ENCODE assay signal across 11 cellular contexts in genomic region chr17:55283256-55283965, GRCh38. TPM values are rescaled to one million over a fixed set of nuclear protein-coding genes. Genes with fewer than 3 reads are reported as not detected.
A peak's percentile ranks its signal among the peaks of the same experiment; 100 is the strongest.
DNase-seq lines count a peak whose midpoint lies in the region; ATAC-seq and TF ChIP-seq lines count a peak whose summit lies in the region.
"Had no signal": no experiment of that assay in that cellular context is flagged by ENCODE, and none has a peak within 500 bp of the region (broad histone marks: within the 10 kb centered on the region; RNA-seq: fewer than 3 reads in every experiment).

No MANE protein-coding gene starts in this region.

- TF ChIP-seq CTCF in ascending aorta (IDR thresholded peaks at IDR 0.05) (no peak), fibroblast of mammary gland (conservative IDR thresholded peaks at IDR 0.05; ENCODE audit: control insufficient read depth, insufficient read depth, low read depth, low read length) (no peak), ovary (IDR thresholded peaks at IDR 0.05) (no peak), upper lobe of left lung (IDR thresholded peaks at IDR 0.05) (no peak), GM10266 (IDR thresholded peaks at IDR 0.05; ENCODE audit: control insufficient read depth, insufficient read depth, low read depth, missing control alignments) (no peak)

- intact Hi-C loops in ascending aorta (cut with DNase I), result loop anchor here (5.0 to 10.0 kb wide), 2 partner anchors 441 to 1974 kb away; partner anchors contain the start of genes MSI2 and TMEM100
- intact Hi-C loops in ovary (cut with DNase I), result no loop called here
- intact Hi-C loops in head of caudate nucleus (cut with DNase I), result no loop called here

- no peaks in the 10 kb centered on the region for H3K9me3 ChIP-seq in ascending aorta
- H3K9me3 ChIP-seq in ovary, result no peaks in the 10 kb centered on the region
- no peaks in the 10 kb centered on the region for H3K9me3 ChIP-seq in upper lobe of left lung
- H3K9me3 ChIP-seq: SK-N-SH had no signal

- H3K36me3 ChIP-seq in ascending aorta (no peaks in the 10 kb centered on the region), ovary (no peaks in the 10 kb centered on the region), upper lobe of left lung (no peaks in the 10 kb centered on the region)

- TF ChIP-seq POLR2A in ovary (IDR thresholded peaks at IDR 0.05) (no peak), upper lobe of left lung (IDR thresholded peaks at IDR 0.05) (no peak)

- no peaks in the 10 kb centered on the region for H3K27me3 ChIP-seq in ascending aorta
- no peaks in the 10 kb centered on the region for H3K27me3 ChIP-seq in ovary
- H3K27me3 ChIP-seq in upper lobe of left lung, result no peaks in the 10 kb centered on the region

- peaks cover 31 to 58% of the 10 kb centered on the region in 2 donors for H3K4me1 ChIP-seq in ascending aorta
- peaks cover 42% of the 10 kb centered on the region for H3K4me1 ChIP-seq in ovary (ENCODE audit: insufficient read depth)
- H3K4me1 ChIP-seq in upper lobe of left lung, result peaks cover 32 to 56% (median 46%) of the 10 kb centered on the region in 4 donors

- no peak for DNase-seq in ascending aorta (ENCODE audit: low spot score in 2 of 2)
- peak; percentile 22 for DNase-seq in fibroblast of mammary gland (ENCODE audit: low read depth)
- no peak for DNase-seq in ovary
- no peak for DNase-seq in upper lobe of left lung
- DNase-seq in T-helper 2 cell, result no peak
- DNase-seq in GM10266 (ENCODE audit: extremely low spot score), result no peak
- DNase-seq in head of caudate nucleus, result no peak
- DNase-seq: activated CD4-positive, alpha-beta memory T cell treated with anti-CD3 and anti-CD28 coated beads for 36 hours; glutamatergic neuron; SK-N-SH had no signal

- H3K4me3 ChIP-seq in ascending aorta (no peak overlapping the region), fibroblast of mammary gland (ENCODE audit: control insufficient read depth, low read depth, low read length) (no peak overlapping the region), ovary (no peak overlapping the region), upper lobe of left lung (no peak overlapping the region)

- H3K27ac ChIP-seq in ascending aorta (peak overlapping the region; percentile 88 to 92), ovary (peak overlapping the region; percentile 51 to 89), upper lobe of left lung (peak overlapping the region; percentile 53 to 75 (median 68))

- WGBS in ovary, 3 donors, result 29 to 31% (median 30%) methylated on average over 9 of the region's 9 CpGs
- 69 to 80% methylated on average over 9 of the region's 9 CpGs for WGBS in upper lobe of left lung, 2 donors

- TF ChIP-seq EP300 in ovary (IDR thresholded peaks at IDR 0.05) (no peak), upper lobe of left lung (IDR thresholded peaks at IDR 0.05) (no peak)

- ATAC-seq in upper lobe of left lung (ENCODE audit: low FRiP score in 2 of 2), result no peak

RNA-seq across cellular contexts. Expression of gene HLF, which starts 18.7 kb away (rescaled TPM):
- total RNA-seq in ascending aorta, result 11.3 TPM
- 100 to 1,000 TPM in 1 of 7 donors, 10 to 100 TPM in 6; 38.9 to 106 (median 54.3) TPM for total RNA-seq in ovary
- polyA plus RNA-seq in ovary, result 10 to 100 TPM; 28.0 to 37.9 TPM
- total RNA-seq in upper lobe of left lung, result 10 to 100 TPM; 19.9 to 45.1 (median 26.1) TPM
- total RNA-seq: endodermal cell had no signal
